8 cellular contexts compared by ENCODE assay signal in the genomic region with DNA sequence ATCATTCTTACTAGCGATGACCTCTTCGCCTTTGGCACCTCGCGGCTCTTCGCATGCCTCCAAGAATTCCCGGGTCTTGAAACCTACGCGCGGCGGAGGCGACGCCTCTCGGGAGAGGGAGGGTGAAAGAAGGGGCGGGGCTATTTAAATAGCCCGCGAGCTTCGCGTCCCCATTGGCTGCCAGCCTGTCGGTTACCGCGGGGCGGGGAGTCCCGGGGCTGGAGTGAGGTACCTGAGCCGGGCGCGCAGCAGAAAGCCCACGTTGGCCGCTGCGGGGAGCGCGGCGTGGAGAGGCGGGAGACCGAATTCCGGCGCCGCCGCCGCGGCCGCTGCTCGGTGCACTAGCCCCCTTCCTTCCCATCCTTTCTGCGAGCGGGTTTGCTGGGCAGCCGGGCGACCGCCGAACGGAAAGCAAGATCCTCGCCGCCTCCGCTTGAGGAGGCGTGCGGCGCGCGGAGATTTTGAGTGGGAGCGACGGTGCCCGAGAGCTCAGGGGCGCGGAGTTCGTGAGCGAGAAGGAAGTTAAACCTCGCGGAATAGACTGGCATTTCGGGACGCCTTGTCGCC. TPM values are rescaled to one million over a fixed set of nuclear protein-coding genes. Genes with fewer than 3 reads are reported as not detected.
DNase-seq lines count a peak whose midpoint lies in the region; TF ChIP-seq lines count a peak whose summit lies in the region.

A gene (plus strand): TSS at position 251 of the 567 bp plus-strand sequence. CDS start 857 bp downstream, outside the sequence.

- POLR2A ChIA-PET in HEK293 (lab: Yijun Ruan, JAX) (interaction anchor here (0.5 to 3.7 kb wide), 20 partner anchors 8 to 376 kb away, joined by 3 to 21 read pairs (median 4); a partner anchor contains a TSS), SK-N-SH (lab: Yijun Ruan, JAX) (interaction anchor here (0.5 kb wide), 1 partner anchor 8 kb away, joined by 4 read pairs; no protein-coding TSS in a partner anchor)

- H3F3A ChIP-seq in MM.1S (ENCODE audit: insufficient read depth, low read length) (no peaks in the 10 kb centered on the region), SK-N-SH (replicated peaks; ENCODE audit: insufficient read depth) (no peaks in the 10 kb centered on the region)

- TF ChIP-seq EP300 in SK-N-SH (IDR thresholded peaks at IDR 0.05; ENCODE audit: borderline replicate concordance in 1 of 2, low read depth in 1 of 2, low read length in 1 of 2), result no peak

- peak; percentile 76 for DNase-seq in GM06990 (ENCODE audit: extremely low read depth, insufficient read length)
- DNase-seq in MM.1S, result peak; percentile 90
- DNase-seq in SK-N-SH, result peak; percentile 90
- DNase-seq in astrocyte of the cerebellum (ENCODE audit: low read depth), result peak; percentile 49
- peak; percentile 95 for DNase-seq in hepatic stellate cell (ENCODE audit: low spot score)
- DNase-seq in prostate gland (ENCODE audit: low spot score), result peak; percentile 85
- no peak for DNase-seq in NK-92 treated with Interleukin-12 subunit alpha and Interleukin-12 subunit beta, amount 100 ng/mL, for 24 hours (lab: John Stamatoyannopoulos, UW)

- H3K9me2 ChIP-seq in MM.1S (replicated peaks; ENCODE audit: insufficient read depth, low read length) (no peaks in the 10 kb centered on the region), SK-N-SH (no peaks in the 10 kb centered on the region)

- H3K4me2 ChIP-seq in MM.1S (ENCODE audit: low read depth, low read length) (peak within 1 kb of the TSS; percentile 68), SK-N-SH (peak within 1 kb of the TSS; percentile 97)

- H3K36me3 ChIP-seq in GM06990 (ENCODE audit: control insufficient read depth, insufficient read depth, low read length), result no peaks in the 10 kb centered on the region
- no peaks in the 10 kb centered on the region for H3K36me3 ChIP-seq in HEK293 (ENCODE audit: control insufficient read depth in 2 of 2, insufficient read depth in 1 of 2, low read length in 2 of 2)
- no peaks in the 10 kb centered on the region for H3K36me3 ChIP-seq in MM.1S (replicated peaks; ENCODE audit: insufficient read depth, low read length)
- H3K36me3 ChIP-seq in SK-N-SH (replicated peaks in 1 of 2; ENCODE audit: control insufficient read depth in 1 of 2, insufficient read depth in 2 of 2, low read length in 1 of 2), result no peaks in the 10 kb centered on the region
- H3K36me3 ChIP-seq in prostate gland, result no peaks in the 10 kb centered on the region

- peaks cover 3% of the 10 kb centered on the region; the same call in 1 of the 2 replicates for H4K20me1 ChIP-seq in MM.1S (ENCODE audit: insufficient read depth, low read length)
- H4K20me1 ChIP-seq in SK-N-SH (ENCODE audit: insufficient read depth), result no peaks in the 10 kb centered on the region

- TF ChIP-seq CTCF in GM06990 (IDR thresholded peaks at IDR 0.05; ENCODE audit: insufficient read depth, low read length, poor library complexity, severe bottlenecking), result no peak
- no peak for TF ChIP-seq CTCF in HEK293 (tag by site-specific recombination; IDR thresholded peaks at IDR 0.05)
- TF ChIP-seq CTCF in MM.1S (IDR thresholded peaks at IDR 0.05; ENCODE audit: low read length), result no peak
- no peak for TF ChIP-seq CTCF in SK-N-SH (IDR thresholded peaks at IDR 0.05)
- TF ChIP-seq CTCF in astrocyte of the cerebellum (IDR thresholded peaks at IDR 0.05; ENCODE audit: low read depth, low read length, missing control alignments), result no peak
- TF ChIP-seq CTCF in prostate gland (IDR thresholded peaks at IDR 0.05), result peak in 1 of 4 experiments; percentile 8

- peak within 1 kb of the TSS; percentile 70 for H3K4me3 ChIP-seq in GM06990 (replicated peaks; ENCODE audit: low read depth, low read length)
- H3K4me3 ChIP-seq in HEK293 (ENCODE audit: low read depth, low read length), result peak within 1 kb of the TSS; percentile 48
- peak within 1 kb of the TSS; percentile 94 for H3K4me3 ChIP-seq in MM.1S (ENCODE audit: low read length)
- H3K4me3 ChIP-seq in SK-N-SH (ENCODE audit: low read depth in 2 of 2, low read length in 1 of 2), result peak within 1 kb of the TSS; percentile 47 to 70
- peak within 1 kb of the TSS; percentile 38 for H3K4me3 ChIP-seq in astrocyte of the cerebellum (ENCODE audit: low read depth, low read length)
- H3K4me3 ChIP-seq in prostate gland, result peak within 1 kb of the TSS; percentile 34 to 35

- H3K4me1 ChIP-seq in HEK293 (ENCODE audit: control insufficient read depth, insufficient read depth, low read length) (peaks cover 15% of the 10 kb centered on the region), MM.1S (ENCODE audit: low read length) (peaks cover 33% of the 10 kb centered on the region), SK-N-SH (ENCODE audit: control insufficient read depth in 1 of 2, insufficient read depth in 2 of 2, low read depth in 1 of 2, low read length in 1 of 2) (peaks cover 5 to 7% of the 10 kb centered on the region in 2 experiments; a peak in 2 of 4 replicates), prostate gland (replicated peaks) (peaks cover 4% of the 10 kb centered on the region)

- H3K9ac ChIP-seq in MM.1S (ENCODE audit: low read length) (peak within 1 kb of the TSS; percentile 61; the same call in 1 of the 2 replicates), SK-N-SH (no peak within 1 kb of the TSS)

- CTCF ChIA-PET in HEK293 (lab: Yijun Ruan, JAX), result interaction anchor here (0.6 to 6.4 kb wide), 14 partner anchors 12 to 1122 kb away, joined by 3 to 71 read pairs (median 3); a partner anchor contains a TSS
- CTCF ChIA-PET in SK-N-SH (lab: Yijun Ruan, JAX), result interaction anchor here (0.9 to 1.3 kb wide), 4 partner anchors 22 to 333 kb away, joined by 3 to 8 read pairs (median 4); no protein-coding TSS in a partner anchor

- TF ChIP-seq RAD21 in SK-N-SH (IDR thresholded peaks at IDR 0.05; ENCODE audit: low read length), result no peak

- intact Hi-C loops in prostate gland (cut with DNase I), result no loop called here

- H3K9me3 ChIP-seq in HEK293 (ENCODE audit: control insufficient read depth, insufficient read depth, low read depth, low read length) (no peaks in the 10 kb centered on the region), MM.1S (replicated peaks; ENCODE audit: insufficient read depth, low read length) (no peaks in the 10 kb centered on the region), SK-N-SH (no peaks in the 10 kb centered on the region), prostate gland (no peaks in the 10 kb centered on the region)

- peaks cover 2% of the 10 kb centered on the region for H3K27me3 ChIP-seq in GM06990 (replicated peaks; ENCODE audit: control insufficient read depth, insufficient read depth, low read length)
- H3K27me3 ChIP-seq in MM.1S (replicated peaks; ENCODE audit: insufficient read depth, low read length), result peaks cover 25% of the 10 kb centered on the region
- H3K27me3 ChIP-seq in SK-N-SH (ENCODE audit: insufficient read depth), result peaks cover 42% of the 10 kb centered on the region
- H3K27me3 ChIP-seq in prostate gland (replicated peaks; ENCODE audit: insufficient read depth), result no peaks in the 10 kb centered on the region

- WGBS in SK-N-SH (ENCODE audit: low lambda C conversion rate), result 2% methylated on average over 22 of the region's 69 CpGs
- under 1% methylated on average over 67 of the region's 69 CpGs for WGBS in prostate gland

- H3K79me2 ChIP-seq in MM.1S (ENCODE audit: low read length) (peaks cover 54% of the 10 kb centered on the region), SK-N-SH (ENCODE audit: insufficient read depth) (no peaks in the 10 kb centered on the region)

- peak; percentile 57 for TF ChIP-seq POLR2A in prostate gland (IDR thresholded peaks at IDR 0.05)

- in situ Hi-C loops in astrocyte of the cerebellum (cut with HindIII; ENCODE audit: low sequenced_read_pairs), result no loop called here

- H3K27ac ChIP-seq in HEK293 (ENCODE audit: extremely low read depth, low read depth, low read length), result peak within 1 kb of the TSS; percentile 33; the same call in 1 of the 2 replicates
- no peak within 1 kb of the TSS for H3K27ac ChIP-seq in MM.1S (ENCODE audit: low read length)
- H3K27ac ChIP-seq in SK-N-SH (ENCODE audit: low read depth in 2 of 2, low read length in 1 of 2), result no peak within 1 kb of the TSS
- H3K27ac ChIP-seq in prostate gland, result no peak within 1 kb of the TSS

- peak within 1 kb of the TSS; percentile 36 for H2AFZ ChIP-seq in MM.1S (ENCODE audit: low read length)
- peak within 1 kb of the TSS; percentile 72 for H2AFZ ChIP-seq in SK-N-SH (ENCODE audit: low read depth)

TF ChIP-seq in HEK293, 187 proteins besides CTCF, POLR2A, EP300 and RAD21 (continues in another document):
- TF ChIP-seq IKZF3 (tag by site-specific recombination; IDR thresholded peaks at IDR 0.05), result 0 out of 2 replicates have a peak, but pooled peaks have one; percentile 24

TF ChIP-seq in SK-N-SH, 30 proteins besides CTCF, POLR2A, EP300 and RAD21 (continues in another document):
- no peak for TF ChIP-seq SIN3A (IDR thresholded peaks at IDR 0.05; ENCODE audit: borderline replicate concordance, low read depth, low read length)
- TF ChIP-seq, protein P1, sequence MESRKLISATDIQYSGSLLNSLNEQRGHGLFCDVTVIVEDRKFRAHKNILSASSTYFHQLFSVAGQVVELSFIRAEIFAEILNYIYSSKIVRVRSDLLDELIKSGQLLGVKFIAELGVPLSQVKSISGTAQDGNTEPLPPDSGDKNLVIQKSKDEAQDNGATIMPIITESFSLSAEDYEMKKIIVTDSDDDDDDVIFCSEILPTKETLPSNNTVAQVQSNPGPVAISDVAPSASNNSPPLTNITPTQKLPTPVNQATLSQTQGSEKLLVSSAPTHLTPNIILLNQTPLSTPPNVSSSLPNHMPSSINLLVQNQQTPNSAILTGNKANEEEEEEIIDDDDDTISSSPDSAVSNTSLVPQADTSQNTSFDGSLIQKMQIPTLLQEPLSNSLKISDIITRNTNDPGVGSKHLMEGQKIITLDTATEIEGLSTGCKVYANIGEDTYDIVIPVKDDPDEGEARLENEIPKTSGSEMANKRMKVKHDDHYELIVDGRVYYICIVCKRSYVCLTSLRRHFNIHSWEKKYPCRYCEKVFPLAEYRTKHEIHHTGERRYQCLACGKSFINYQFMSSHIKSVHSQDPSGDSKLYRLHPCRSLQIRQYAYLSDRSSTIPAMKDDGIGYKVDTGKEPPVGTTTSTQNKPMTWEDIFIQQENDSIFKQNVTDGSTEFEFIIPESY (IDR thresholded peaks at IDR 0.05; ENCODE audit: borderline replicate concordance, low read depth), result no peak
- TF ChIP-seq POLR2AphosphoS5 (IDR thresholded peaks at IDR 0.05; ENCODE audit: low read depth, low read length), result no peak
- no peak for TF ChIP-seq EZH2phosphoT487 (IDR thresholded peaks at IDR 0.05; ENCODE audit: borderline replicate concordance, low read depth)

RNA-seq across cellular contexts. Expression of the gene that starts here (rescaled TPM):
- 0.03 TPM in 1 of 2 replicates, not detected in the other for polyA plus RNA-seq in SK-N-SH (2012; rRNA removed)
- 0.03 TPM in 2 replicates for polyA plus RNA-seq in SK-N-SH (2012; cell fraction: cytosol; rRNA removed)
- polyA plus RNA-seq in SK-N-SH (2012; cell fraction: nucleus; rRNA removed), result not detected in 2 replicates
- 10 to 100 TPM in 1 of 2 donors, under 1 TPM in 1; 0.36 to 10.2 TPM for total RNA-seq in prostate gland

Comparison
In these comparisons a context has a peak if more than half of its experiments do, and no peak if none do; other contexts are left out.
1. Peak in DNase-seq, H3K4me3 ChIP-seq and H3K4me2 ChIP-seq in SK-N-SH; RNA of the gene not detected or under 1 TPM.
2. H3K4me3 ChIP-seq: peak in every context shown above with its lines; median percentile 94 in MM.1S; 70 in GM06990; 58 in SK-N-SH; 48 in HEK293; 38 in astrocyte of the cerebellum; 34 in prostate gland.